31 cellular contexts compared by ENCODE assay signal in the genomic region with DNA sequence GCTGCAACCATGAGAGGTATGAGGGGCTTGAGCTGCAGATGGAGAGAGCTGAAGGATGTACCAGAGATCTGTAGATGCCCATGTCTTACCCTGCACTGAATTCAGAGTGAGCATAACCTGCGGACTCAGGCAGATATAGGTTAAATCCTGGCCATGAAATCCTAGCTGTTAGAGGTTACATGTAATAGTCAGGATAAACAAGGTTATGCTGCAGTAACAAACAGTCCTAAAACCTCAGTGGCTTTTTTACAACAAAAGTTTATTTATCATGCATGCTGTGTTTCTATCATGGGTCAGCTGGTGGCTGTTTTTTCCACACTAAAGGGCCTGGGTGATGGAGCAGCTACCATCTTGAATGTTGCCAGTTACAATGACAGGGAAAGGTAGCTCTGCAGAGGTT.
"Had no signal": no experiment of that assay in that cellular context is flagged by ENCODE, and none has a peak within 500 bp of the region (broad histone marks: within the 10 kb centered on the region; RNA-seq: fewer than 3 reads in every experiment).

No MANE protein-coding gene starts in this region.

- ATAC-seq: activated naive CD4-positive, alpha-beta T cell treated with anti-CD3 and anti-CD28 coated beads, Interleukin-2, amount 50 U/mL, for 72 hours; activated naive CD8-positive, alpha-beta T cell treated with anti-CD3 and anti-CD28 coated beads, Interleukin-2, amount 50 U/mL, for 24 hours; activated T-cell treated with anti-CD3 and anti-CD28 coated beads, Interleukin-2, amount 50 U/mL, for 4 hours; activated T-cell treated with anti-CD3 and anti-CD28 coated beads, Interleukin-2, amount 50 U/mL, for 72 hours; activated T-helper 17 cell treated with anti-CD3 and anti-CD28 coated beads, Interleukin-2, amount 50 U/mL, for 72 hours; body of pancreas had no signal

- H3K4me1 ChIP-seq: adrenal gland, ascending aorta, body of pancreas, breast epithelium had no signal

- FAIRE-seq: astrocyte had no signal

- DNase-seq: activated effector memory CD4-positive, alpha-beta T cell treated with anti-CD3 and anti-CD28 coated beads, Interleukin-2, amount 50 U/mL, for 16 hours; activated effector memory CD4-positive, alpha-beta T cell treated with Interleukin-2 at 50 U/mL for 16 hours; activated gamma-delta T cell; activated gamma-delta T cell treated with Interleukin-2 at 50 U/mL for 16 hours; activated naive CD4-positive, alpha-beta T cell; activated naive CD4-positive, alpha-beta T cell treated with anti-CD3 and anti-CD28 coated beads for 36 hours; activated naive CD4-positive, alpha-beta T cell treated with anti-CD3 and anti-CD28 coated beads, Interleukin-2, amount 10 ng/mL, durations not matched to agents 7 days and 5 days; activated naive CD4-positive, alpha-beta T cell treated with anti-CD3 and anti-CD28 coated beads, Interleukin-2, amount 50 U/mL, for 16 hours; activated naive CD4-positive, alpha-beta T cell treated with Interleukin-2 at 50 U/mL for 16 hours; activated naive CD8-positive, alpha-beta T cell treated with anti-CD3 and anti-CD28 coated beads for 36 hours; activated naive CD8-positive, alpha-beta T cell treated with anti-CD3 and anti-CD28 coated beads, Interleukin-2, amount 50 U/mL, for 24 hours; activated T-cell treated with anti-CD3 and anti-CD28 coated beads, Interleukin-2, amount 50 U/mL, for 1 hour; activated T-cell treated with anti-CD3 and anti-CD28 coated beads, Interleukin-2, amount 50 U/mL, for 24 hours; activated T-cell treated with anti-CD3 and anti-CD28 coated beads, Interleukin-2, amount 50 U/mL, for 4 hours; activated T-cell treated with anti-CD3 and anti-CD28 coated beads, Interleukin-2, amount 50 U/mL, for 72 hours; adrenal gland; amniotic stem cell; amygdala; anterior cingulate cortex; aorta; body of pancreas; brain microvascular endothelial cell; caudate nucleus; central memory CD4-positive, alpha-beta T cell; cerebellar nuclear complex had no signal

- H3K9me3 ChIP-seq: adrenal gland, ascending aorta, body of pancreas had no signal

- H3K27me3 ChIP-seq: adrenal gland, ascending aorta, body of pancreas, brain microvascular endothelial cell, breast epithelium, cardiac muscle cell had no signal

- H3K36me3 ChIP-seq: adrenal gland, brain microvascular endothelial cell, breast epithelium, cardiac muscle cell had no signal

- H3K27ac ChIP-seq: adrenal gland, ascending aorta, body of pancreas, brain microvascular endothelial cell, breast epithelium, cardiac muscle cell had no signal

- H3K4me3 ChIP-seq: adrenal gland, ascending aorta, body of pancreas, breast epithelium, cardiac muscle cell had no signal
